In the genomic region with DNA sequence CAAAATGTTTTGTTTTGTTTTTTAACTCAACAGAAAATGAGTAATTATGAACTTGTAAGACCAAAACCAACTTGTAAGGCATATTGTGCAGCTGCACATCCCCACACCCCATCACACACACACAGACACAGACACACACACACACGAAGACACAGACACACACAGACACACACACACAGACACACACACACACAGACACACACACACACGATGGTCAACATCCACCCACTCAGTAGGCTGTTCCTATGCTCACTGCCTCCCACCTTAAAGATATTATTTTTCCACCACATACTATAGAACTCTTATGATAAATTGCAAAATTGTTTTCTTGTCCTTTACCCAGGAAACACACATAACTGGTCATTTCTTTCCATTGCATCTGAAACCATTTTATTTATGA, we compare ENCODE assay signal across 1 cellular context.
TF ChIP-seq lines count a peak whose summit lies in the region.

No MANE protein-coding gene starts in this region.

TF ChIP-seq in IMR-90, 13 proteins besides CTCF, POLR2A, EP300 and RAD21 (continued from another document):
- TF ChIP-seq SMC3 (IDR thresholded peaks at IDR 0.05; ENCODE audit: low read depth, low read length) (no peak), RCOR1 (IDR thresholded peaks at IDR 0.05; ENCODE audit: insufficient replicate concordance, low read length) (no peak), NFE2L2 (IDR thresholded peaks at IDR 0.05; ENCODE audit: low read depth, low read length) (no peak), CHD1 (IDR thresholded peaks at IDR 0.05; ENCODE audit: low read depth, low read length) (no peak), CEBPB (IDR thresholded peaks at IDR 0.05; ENCODE audit: low read depth, low read length) (no peak), MXI1 (IDR thresholded peaks at IDR 0.05; ENCODE audit: borderline replicate concordance, low read depth, low read length) (no peak), FOS (IDR thresholded peaks at IDR 0.05; ENCODE audit: low read depth, low read length) (no peak)
- TF ChIP-seq, protein P1, sequence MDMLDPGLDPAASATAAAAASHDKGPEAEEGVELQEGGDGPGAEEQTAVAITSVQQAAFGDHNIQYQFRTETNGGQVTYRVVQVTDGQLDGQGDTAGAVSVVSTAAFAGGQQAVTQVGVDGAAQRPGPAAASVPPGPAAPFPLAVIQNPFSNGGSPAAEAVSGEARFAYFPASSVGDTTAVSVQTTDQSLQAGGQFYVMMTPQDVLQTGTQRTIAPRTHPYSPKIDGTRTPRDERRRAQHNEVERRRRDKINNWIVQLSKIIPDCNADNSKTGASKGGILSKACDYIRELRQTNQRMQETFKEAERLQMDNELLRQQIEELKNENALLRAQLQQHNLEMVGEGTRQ (IDR thresholded peaks at IDR 0.05; ENCODE audit: low read depth, low read length), result no peak
- TF ChIP-seq, protein P2, sequence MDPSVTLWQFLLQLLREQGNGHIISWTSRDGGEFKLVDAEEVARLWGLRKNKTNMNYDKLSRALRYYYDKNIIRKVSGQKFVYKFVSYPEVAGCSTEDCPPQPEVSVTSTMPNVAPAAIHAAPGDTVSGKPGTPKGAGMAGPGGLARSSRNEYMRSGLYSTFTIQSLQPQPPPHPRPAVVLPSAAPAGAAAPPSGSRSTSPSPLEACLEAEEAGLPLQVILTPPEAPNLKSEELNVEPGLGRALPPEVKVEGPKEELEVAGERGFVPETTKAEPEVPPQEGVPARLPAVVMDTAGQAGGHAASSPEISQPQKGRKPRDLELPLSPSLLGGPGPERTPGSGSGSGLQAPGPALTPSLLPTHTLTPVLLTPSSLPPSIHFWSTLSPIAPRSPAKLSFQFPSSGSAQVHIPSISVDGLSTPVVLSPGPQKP (IDR thresholded peaks at IDR 0.05; ENCODE audit: borderline replicate concordance, low read depth, low read length), result no peak
TF ChIP-seq in IMR-90: peak in this region for 0.
